ENCODE assay signal across 8 cellular contexts in the genomic region with DNA sequence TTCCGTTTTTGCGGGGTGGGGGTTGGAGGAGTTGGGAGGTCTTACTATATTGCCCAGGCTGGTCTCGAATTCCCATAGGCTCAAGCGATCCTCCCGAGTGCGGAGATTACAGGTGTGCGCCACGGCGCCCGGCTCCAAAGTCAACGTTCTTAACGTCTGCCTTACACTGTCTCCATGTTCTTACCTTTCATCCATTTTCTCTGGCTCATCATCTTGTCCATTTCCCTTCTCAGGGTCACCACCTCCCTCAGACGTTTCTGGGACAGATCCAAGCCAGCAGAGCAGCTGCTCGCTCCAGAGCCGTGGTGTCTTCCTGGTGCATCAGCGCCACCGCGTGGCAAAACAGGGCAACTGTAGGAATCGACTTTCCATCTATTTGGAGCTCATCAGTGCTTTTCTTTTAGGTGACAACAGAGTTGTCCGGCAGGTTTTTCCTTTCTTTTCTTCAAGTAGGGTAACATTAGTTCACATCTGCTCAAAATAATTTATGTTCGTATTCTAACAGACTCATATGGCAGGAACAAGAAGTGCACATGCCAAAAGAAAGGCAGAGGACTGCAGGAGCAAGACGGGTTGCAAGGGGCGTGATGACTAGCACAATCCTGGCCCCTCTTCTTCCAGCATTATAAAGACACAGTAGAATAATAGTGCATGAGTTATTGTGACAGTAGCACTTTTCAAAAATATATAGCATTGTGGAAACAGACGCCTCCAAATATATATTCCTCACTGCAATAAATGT.
DNase-seq lines count a peak whose midpoint lies in the region; ATAC-seq and TF ChIP-seq lines count a peak whose summit lies in the region.

No MANE protein-coding gene starts in this region.

- ATAC-seq in GM18520 (IDR thresholded peaks at IDR 0.05; ENCODE audit: unreplicated experiment) (peak; percentile 91), HG03066 (IDR thresholded peaks at IDR 0.05; ENCODE audit: low read depth, unreplicated experiment) (peak; percentile 93)
- peak; percentile 79 to 85 for ATAC-seq in activated CD4-positive, CD25-positive, alpha-beta regulatory T cell treated with anti-CD3 and anti-CD28 coated beads, Interleukin-2, amount 50 U/mL, for 24 hours

- peak overlapping the region; percentile 58 for H3K4me3 ChIP-seq in AG04449 (ENCODE audit: low read depth, low read length)

- DNase-seq in AG04449 (ENCODE audit: low read depth, low spot score) (peak; percentile 4), NCI-H2171 treated with DMSO at 0.1 percent for 48 hours (lab: John Stamatoyannopoulos, UW) (peak; percentile 77), cerebellar cortex (ENCODE audit: low spot score) (peak; percentile 62), islet precursor cell (peak; percentile 92)
- peak; percentile 70 for DNase-seq in stimulated activated CD4-positive, alpha-beta T cell treated with anti-CD3 and anti-CD28 coated beads, Interleukin-12 subunit alpha, Interleukin-12 subunit beta, amount 100 ng/mL, for 4 hours

- CTCF ChIA-PET in AG04449 (lab: Yijun Ruan, JAX), result interaction anchor here (0.6 to 49.3 kb wide), 55 partner anchors 8 to 968 kb away, joined by 3 to 1369 read pairs (median 4); no protein-coding TSS in a partner anchor

- POLR2A ChIA-PET in AG04449 (lab: Yijun Ruan, JAX), result interaction anchor here (1.0 kb wide), 1 partner anchor 215 kb away, joined by 3 read pairs; no protein-coding TSS in a partner anchor

- peak; percentile 89 for TF ChIP-seq CTCF in AG04449 (IDR thresholded peaks at IDR 0.05; ENCODE audit: insufficient read depth, low read length, missing control alignments)

Comparison
In these comparisons a context has a peak if more than half of its experiments do, and no peak if none do; other contexts are left out.
1. Peak in every context shown above with its lines: DNase-seq, ATAC-seq and H3K4me3 ChIP-seq.
2. DNase-seq: peak in every context shown above with its lines; median percentile 92 in islet precursor cell; 77 in NCI-H2171 treated with DMSO at 0.1 percent for 48 hours; 70 in stimulated activated CD4-positive, alpha-beta T cell treated with anti-CD3 and anti-CD28 coated beads, Interleukin-12 subunit alpha, Interleukin-12 subunit beta, amount 100 ng/mL, for 4 hours; 62 in cerebellar cortex; 4 in AG04449.